11 cellular contexts compared by ENCODE assay signal in the genomic region with DNA sequence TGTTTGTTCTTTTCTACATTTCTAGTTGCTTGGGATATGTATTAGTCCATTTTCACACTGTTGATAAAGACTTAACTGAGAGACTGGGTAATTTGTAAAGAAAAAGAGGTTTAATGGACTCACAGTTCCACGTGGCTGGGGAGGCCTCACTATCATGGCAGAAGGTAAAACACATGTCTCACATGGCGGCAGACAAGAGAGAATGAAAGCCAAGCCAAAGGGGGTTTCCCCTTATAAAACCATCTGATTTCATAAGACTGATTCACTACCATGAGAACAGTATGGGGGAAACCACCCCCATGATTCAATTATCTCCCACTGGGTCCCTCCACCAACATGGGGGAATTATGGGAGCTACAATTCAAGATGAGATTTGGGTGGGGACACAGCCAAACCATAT. TPM values are rescaled to one million over a fixed set of nuclear protein-coding genes. Genes with fewer than 3 reads are reported as not detected.
DNase-seq lines count a peak whose midpoint lies in the region; ATAC-seq and TF ChIP-seq lines count a peak whose summit lies in the region.
"Not testable (repeated sequence)": the region's sequence is repeated elsewhere in the genome, so short reads cannot be mapped to it uniquely, and the experiment has no call there.
"Had no signal": no experiment of that assay in that cellular context is flagged by ENCODE, and none has a peak within 500 bp of the region (broad histone marks: within the 10 kb centered on the region; RNA-seq: fewer than 3 reads in every experiment).

No MANE protein-coding gene starts in this region.

- peaks cover 25% of the 10 kb centered on the region for H3K9me3 Mint-ChIP-seq in activated CD8-positive, alpha-beta T cell treated with anti-CD3 and anti-CD28 coated beads for 36 hours
- H3K9me3 Mint-ChIP-seq in activated T-cell treated with anti-CD3 and anti-CD28 coated beads, Interleukin-2, amount 50 U/mL, for 72 hours; activated naive CD4-positive, alpha-beta T cell treated with anti-CD3 and anti-CD28 coated beads, Interleukin-2, amount 50 U/mL, for 24 hours; immature natural killer cell; natural killer cell treated with Interleukin-12 subunit alpha and Interleukin-12 subunit beta and Interleukin-15 and Interleukin-18, amount 100 ng/mL, for 72 hours; stimulated activated effector memory CD8-positive, alpha-beta T cell treated with anti-CD3 and anti-CD28 coated beads, Interleukin-12 subunit alpha, Interleukin-12 subunit beta, amount 100 ng/mL, for 72 hours: not testable (repeated sequence)
- H3K9me3 Mint-ChIP-seq in activated naive CD8-positive, alpha-beta T cell treated with anti-CD3 and anti-CD28 coated beads for 36 hours = peaks cover 16% of the 10 kb centered on the region
- peaks cover 27 to 47% of the 10 kb centered on the region in 2 donors for H3K9me3 Mint-ChIP-seq in stimulated activated naive CD8-positive, alpha-beta T cell treated with anti-CD3 and anti-CD28 coated beads, Interleukin-15, amount 100 ng/mL, for 72 hours

- ATAC-seq in activated CD8-positive, alpha-beta T cell treated with anti-CD3 and anti-CD28 coated beads for 36 hours = peak; percentile 58
- peak; percentile 29 to 45 for ATAC-seq in activated T-cell treated with anti-CD3 and anti-CD28 coated beads, Interleukin-2, amount 50 U/mL, for 72 hours (replicated peaks in 1 of 2)
- ATAC-seq in natural killer cell treated with Interleukin-12 subunit alpha and Interleukin-12 subunit beta and Interleukin-15 and Interleukin-18, amount 100 ng/mL, for 72 hours = peak; percentile 54 to 82
- ATAC-seq in stimulated activated effector memory CD8-positive, alpha-beta T cell treated with anti-CD3 and anti-CD28 coated beads, Interleukin-12 subunit alpha, Interleukin-12 subunit beta, amount 100 ng/mL, for 72 hours = peak; percentile 59
- peak; percentile 57 for ATAC-seq in stimulated activated naive CD8-positive, alpha-beta T cell treated with anti-CD3 and anti-CD28 coated beads, Interleukin-15, amount 100 ng/mL, for 72 hours

- peak; percentile 45 for DNase-seq in activated CD8-positive, alpha-beta T cell treated with anti-CD3 and anti-CD28 coated beads for 36 hours
- DNase-seq in activated T-cell treated with anti-CD3 and anti-CD28 coated beads, Interleukin-2, amount 50 U/mL, for 72 hours = peak in 1 of 2 donors; percentile 4
- not testable (repeated sequence) for DNase-seq in activated naive CD8-positive, alpha-beta T cell treated with anti-CD3 and anti-CD28 coated beads for 36 hours; immature natural killer cell; stimulated activated effector memory CD8-positive, alpha-beta T cell treated with anti-CD3 and anti-CD28 coated beads, Interleukin-12 subunit alpha, Interleukin-12 subunit beta, amount 100 ng/mL, for 72 hours (ENCODE audit: low spot score in 2 of 2)
- peak; percentile 73 for DNase-seq in natural killer cell treated with Interleukin-12 subunit alpha and Interleukin-12 subunit beta and Interleukin-15 and Interleukin-18, amount 100 ng/mL, for 72 hours (ENCODE audit: low spot score)
- peak in 1 of 2 donors; percentile 31 for DNase-seq in stimulated activated naive CD8-positive, alpha-beta T cell treated with anti-CD3 and anti-CD28 coated beads, Interleukin-15, amount 100 ng/mL, for 72 hours

- CTCF ChIA-PET in activated CD8-positive, alpha-beta T cell treated with anti-CD3 and anti-CD28 coated beads for 36 hours (lab: Charles Lee) = interaction anchor here (0.7 to 1.9 kb wide), 2 partner anchors 10 to 417 kb away, joined by 3 to 6 read pairs; no protein-coding TSS in a partner anchor

- POLR2A ChIA-PET in activated CD8-positive, alpha-beta T cell treated with anti-CD3 and anti-CD28 coated beads for 36 hours (lab: Charles Lee) = not testable (repeated sequence)

- peaks cover 24% of the 10 kb centered on the region for H3K36me3 Mint-ChIP-seq in activated CD8-positive, alpha-beta T cell treated with anti-CD3 and anti-CD28 coated beads for 36 hours (ENCODE audit: low read depth)
- H3K36me3 Mint-ChIP-seq in activated T-cell treated with anti-CD3 and anti-CD28 coated beads, Interleukin-2, amount 50 U/mL, for 72 hours (ENCODE audit: insufficient read depth in 2 of 2) = peaks cover 22 to 37% of the 10 kb centered on the region in 2 donors
- H3K36me3 Mint-ChIP-seq in activated naive CD4-positive, alpha-beta T cell treated with anti-CD3 and anti-CD28 coated beads, Interleukin-2, amount 50 U/mL, for 24 hours = not testable (repeated sequence)
- H3K36me3 Mint-ChIP-seq in activated naive CD8-positive, alpha-beta T cell treated with anti-CD3 and anti-CD28 coated beads for 36 hours = peaks cover 20% of the 10 kb centered on the region
- H3K36me3 Mint-ChIP-seq in immature natural killer cell = peaks cover 32 to 52% (median 50%) of the 10 kb centered on the region in 3 donors
- peaks cover 48% of the 10 kb centered on the region for H3K36me3 Mint-ChIP-seq in natural killer cell treated with Interleukin-12 subunit alpha and Interleukin-12 subunit beta and Interleukin-15 and Interleukin-18, amount 100 ng/mL, for 72 hours
- H3K36me3 Mint-ChIP-seq in stimulated activated effector memory CD8-positive, alpha-beta T cell treated with anti-CD3 and anti-CD28 coated beads, Interleukin-12 subunit alpha, Interleukin-12 subunit beta, amount 100 ng/mL, for 72 hours = peaks cover 32% of the 10 kb centered on the region

- not testable (repeated sequence) for TF ChIP-seq CTCF in activated CD8-positive, alpha-beta T cell treated with anti-CD3 and anti-CD28 coated beads for 36 hours (IDR thresholded peaks at IDR 0.05)

- intact Hi-C loops in activated CD8-positive, alpha-beta T cell treated with anti-CD3 and anti-CD28 coated beads for 36 hours (cut with micrococcal nuclease) = loop anchor here (10.0 kb wide), 1 partner anchor 176 kb away; a partner anchor contains a TSS

- H3K27ac Mint-ChIP-seq in activated CD8-positive, alpha-beta T cell treated with anti-CD3 and anti-CD28 coated beads for 36 hours = peak overlapping the region; percentile 76
- H3K27ac Mint-ChIP-seq in activated T-cell treated with anti-CD3 and anti-CD28 coated beads, Interleukin-2, amount 50 U/mL, for 72 hours = not testable (repeated sequence)
- H3K27ac Mint-ChIP-seq in activated naive CD4-positive, alpha-beta T cell treated with anti-CD3 and anti-CD28 coated beads, Interleukin-2, amount 50 U/mL, for 24 hours = peak overlapping the region; percentile 15
- peak overlapping the region; percentile 72 for H3K27ac Mint-ChIP-seq in activated naive CD8-positive, alpha-beta T cell treated with anti-CD3 and anti-CD28 coated beads for 36 hours
- peak overlapping the region; percentile 61 to 83 (median 75) for H3K27ac Mint-ChIP-seq in immature natural killer cell
- H3K27ac Mint-ChIP-seq in natural killer cell treated with Interleukin-12 subunit alpha and Interleukin-12 subunit beta and Interleukin-15 and Interleukin-18, amount 100 ng/mL, for 72 hours = peak overlapping the region; percentile 45 to 82
- peak overlapping the region; percentile 18 for H3K27ac Mint-ChIP-seq in stimulated activated effector memory CD8-positive, alpha-beta T cell treated with anti-CD3 and anti-CD28 coated beads, Interleukin-12 subunit alpha, Interleukin-12 subunit beta, amount 100 ng/mL, for 72 hours
- H3K27ac Mint-ChIP-seq in stimulated activated naive CD8-positive, alpha-beta T cell treated with anti-CD3 and anti-CD28 coated beads, Interleukin-15, amount 100 ng/mL, for 72 hours = peak overlapping the region in 1 of 2 donors; percentile 12

- not testable (repeated sequence) for H3K4me3 Mint-ChIP-seq in activated CD8-positive, alpha-beta T cell treated with anti-CD3 and anti-CD28 coated beads for 36 hours; activated T-cell treated with anti-CD3 and anti-CD28 coated beads, Interleukin-2, amount 50 U/mL, for 72 hours; activated naive CD4-positive, alpha-beta T cell treated with anti-CD3 and anti-CD28 coated beads, Interleukin-2, amount 50 U/mL, for 24 hours; activated naive CD8-positive, alpha-beta T cell treated with anti-CD3 and anti-CD28 coated beads for 36 hours; natural killer cell treated with Interleukin-12 subunit alpha and Interleukin-12 subunit beta and Interleukin-15 and Interleukin-18, amount 100 ng/mL, for 72 hours; stimulated activated effector memory CD8-positive, alpha-beta T cell treated with anti-CD3 and anti-CD28 coated beads, Interleukin-12 subunit alpha, Interleukin-12 subunit beta, amount 100 ng/mL, for 72 hours; stimulated activated naive CD8-positive, alpha-beta T cell treated with anti-CD3 and anti-CD28 coated beads, Interleukin-15, amount 100 ng/mL, for 72 hours
- H3K4me3 Mint-ChIP-seq in immature natural killer cell = peak overlapping the region in 1 of 5 donors; percentile 15

- H3K27me3 Mint-ChIP-seq in activated CD8-positive, alpha-beta T cell treated with anti-CD3 and anti-CD28 coated beads for 36 hours; activated naive CD4-positive, alpha-beta T cell treated with anti-CD3 and anti-CD28 coated beads, Interleukin-2, amount 50 U/mL, for 24 hours; activated naive CD8-positive, alpha-beta T cell treated with anti-CD3 and anti-CD28 coated beads for 36 hours; immature natural killer cell (ENCODE audit: low read depth in 3 of 3); natural killer cell treated with Interleukin-12 subunit alpha and Interleukin-12 subunit beta and Interleukin-15 and Interleukin-18, amount 100 ng/mL, for 72 hours; stimulated activated naive CD8-positive, alpha-beta T cell treated with anti-CD3 and anti-CD28 coated beads, Interleukin-15, amount 100 ng/mL, for 72 hours: not testable (repeated sequence)
- H3K27me3 Mint-ChIP-seq in activated T-cell treated with anti-CD3 and anti-CD28 coated beads, Interleukin-2, amount 50 U/mL, for 72 hours (ENCODE audit: low read depth) = peaks cover 10% of the 10 kb centered on the region

- peaks cover 20% of the 10 kb centered on the region for H3K4me1 Mint-ChIP-seq in activated CD8-positive, alpha-beta T cell treated with anti-CD3 and anti-CD28 coated beads for 36 hours (ENCODE audit: low read depth)
- peaks cover 22% of the 10 kb centered on the region for H3K4me1 Mint-ChIP-seq in activated T-cell treated with anti-CD3 and anti-CD28 coated beads, Interleukin-2, amount 50 U/mL, for 72 hours (ENCODE audit: low read depth)
- not testable (repeated sequence) for H3K4me1 Mint-ChIP-seq in activated naive CD4-positive, alpha-beta T cell treated with anti-CD3 and anti-CD28 coated beads, Interleukin-2, amount 50 U/mL, for 24 hours
- H3K4me1 Mint-ChIP-seq in activated naive CD8-positive, alpha-beta T cell treated with anti-CD3 and anti-CD28 coated beads for 36 hours = peaks cover 15% of the 10 kb centered on the region
- H3K4me1 Mint-ChIP-seq in immature natural killer cell = peaks cover 88 to 100% of the 10 kb centered on the region in 2 donors
- H3K4me1 Mint-ChIP-seq in natural killer cell treated with Interleukin-12 subunit alpha and Interleukin-12 subunit beta and Interleukin-15 and Interleukin-18, amount 100 ng/mL, for 72 hours (ENCODE audit: low read depth in 2 of 2) = peaks cover 61 to 70% of the 10 kb centered on the region in 2 donors
- peaks cover 34% of the 10 kb centered on the region for H3K4me1 Mint-ChIP-seq in stimulated activated effector memory CD8-positive, alpha-beta T cell treated with anti-CD3 and anti-CD28 coated beads, Interleukin-12 subunit alpha, Interleukin-12 subunit beta, amount 100 ng/mL, for 72 hours
- peaks cover 45% of the 10 kb centered on the region for H3K4me1 Mint-ChIP-seq in stimulated activated naive CD8-positive, alpha-beta T cell treated with anti-CD3 and anti-CD28 coated beads, Interleukin-15, amount 100 ng/mL, for 72 hours

RNA-seq across cellular contexts. Expression of a gene that starts 21.0 kb away (rescaled TPM):
- total RNA-seq in activated CD8-positive, alpha-beta T cell treated with anti-CD3 and anti-CD28 coated beads for 36 hours = 10 to 100 TPM in 1 of 2 experiments, 1 to 10 TPM in 1; 6.9 to 10.8 TPM
- 1 to 10 TPM; 2.0 to 6.6 TPM for total RNA-seq in activated T-cell treated with anti-CD3 and anti-CD28 coated beads, Interleukin-2, amount 50 U/mL, for 72 hours
- 1 to 10 TPM; 2.0 to 2.6 TPM for total RNA-seq in activated naive CD8-positive, alpha-beta T cell treated with anti-CD3 and anti-CD28 coated beads for 36 hours
- polyA plus RNA-seq in immature natural killer cell = 1,000 to 10,000 TPM; 1,034 to 1,330 (median 1,098) TPM
- total RNA-seq in natural killer cell treated with Interleukin-12 subunit alpha and Interleukin-12 subunit beta and Interleukin-15 and Interleukin-18, amount 100 ng/mL, for 72 hours = 100 to 1,000 TPM in 1 of 2 donors, 10 to 100 TPM in 1; 58.2 to 197 TPM
- total RNA-seq: A172, G401, H9 had no signal

Comparison
In these comparisons a context has a peak if more than half of its experiments do, and no peak if none do; other contexts are left out.
1. RNA of a gene that starts 21.0 kb away (total RNA-seq): 58.2 to 197 TPM in natural killer cell treated with Interleukin-12 subunit alpha and Interleukin-12 subunit beta and Interleukin-15 and Interleukin-18, amount 100 ng/mL, for 72 hours; 6.9 to 10.8 TPM in activated CD8-positive, alpha-beta T cell treated with anti-CD3 and anti-CD28 coated beads for 36 hours, 2.0 to 6.6 TPM in activated T-cell treated with anti-CD3 and anti-CD28 coated beads, Interleukin-2, amount 50 U/mL, for 72 hours and 2.0 to 2.6 TPM in activated naive CD8-positive, alpha-beta T cell treated with anti-CD3 and anti-CD28 coated beads for 36 hours; every median in the first group is over 4 times any median in the second.
2. Peak in every context shown above with its lines, with median percentiles within 50 percentile points of each other: ATAC-seq.